Comparison of ENCODE assay signal across 13 cellular contexts in the genomic region with DNA sequence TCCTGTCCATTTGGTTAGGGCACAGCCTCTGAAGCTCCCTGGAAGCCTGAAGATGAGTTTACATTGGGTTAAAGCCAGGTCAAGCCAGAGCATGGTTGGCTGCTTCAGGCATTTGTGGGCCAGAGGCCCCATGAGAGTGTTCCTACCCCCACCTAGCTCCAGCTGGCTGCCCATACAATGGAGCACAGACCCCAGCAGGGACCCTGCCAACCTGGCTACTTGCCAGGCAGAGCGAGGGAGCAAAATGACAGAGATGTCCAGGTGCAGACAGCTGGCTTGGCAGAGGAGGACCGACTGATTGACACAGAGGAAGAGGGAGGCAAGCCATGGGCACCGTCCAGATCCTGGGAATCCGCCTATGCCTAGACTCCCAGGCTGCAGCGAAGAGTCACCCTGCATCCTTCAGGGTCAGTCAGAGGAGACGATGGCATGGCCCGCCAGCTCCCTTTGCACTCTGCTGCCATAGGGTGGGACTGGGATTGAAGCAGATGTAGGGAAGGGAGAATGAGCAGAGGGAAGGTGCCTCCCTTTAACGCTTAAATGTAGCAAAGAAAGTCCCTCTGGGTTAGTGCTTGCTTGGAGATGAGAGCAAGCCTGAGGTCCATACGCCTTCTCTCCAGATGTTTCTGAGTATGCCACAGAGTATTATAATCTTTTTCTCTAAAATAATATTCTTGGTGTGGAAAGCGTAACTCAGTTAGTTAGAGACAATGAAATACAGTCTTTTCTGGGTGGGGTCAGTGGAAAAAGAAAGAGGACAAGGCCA.
A peak's percentile ranks its signal among the peaks of the same experiment; 100 is the strongest.
DNase-seq lines count a peak whose midpoint lies in the region; TF ChIP-seq lines count a peak whose summit lies in the region.
"Had no signal": no experiment of that assay in that cellular context is flagged by ENCODE, and none has a peak within 500 bp of the region (broad histone marks: within the 10 kb centered on the region; RNA-seq: fewer than 3 reads in every experiment).

No MANE protein-coding gene starts in this region.

- H3K4me2 ChIP-seq in mesendoderm (ENCODE audit: low read length) = no peak overlapping the region

- no peak overlapping the region for H3K23ac ChIP-seq in mesendoderm (ENCODE audit: low read length)

- H3K4ac ChIP-seq in mesendoderm (ENCODE audit: low read depth, low read length) = no peak overlapping the region

- no peak overlapping the region for H3K4me3 ChIP-seq in mesendoderm (ENCODE audit: low read length)
- H3K4me3 ChIP-seq: prostate gland had no signal

- TF ChIP-seq CTCF in glutamatergic neuron (IDR thresholded peaks at IDR 0.05; ENCODE audit: partially characterized antibody, unreplicated experiment) = no peak

- H3K4me1 ChIP-seq in mesendoderm (ENCODE audit: control insufficient read depth, low read depth, low read length) = peaks cover 6% of the 10 kb centered on the region
- H3K4me1 ChIP-seq: prostate gland had no signal

- no peaks in the 10 kb centered on the region for H3K9me3 Mint-ChIP-seq in glutamatergic neuron (ENCODE audit: unreplicated experiment)
- H3K9me3 Mint-ChIP-seq: activated CD4-positive, alpha-beta T cell treated with anti-CD3 and anti-CD28 coated beads, Interleukin-2, amount 10 ng/mL, durations not matched to agents 7 days and 5 days; activated naive CD4-positive, alpha-beta T cell treated with anti-CD3 and anti-CD28 coated beads, Interleukin-2, amount 50 U/mL, for 24 hours; endodermal cell had no signal

- H3K36me3 Mint-ChIP-seq in glutamatergic neuron (ENCODE audit: unreplicated experiment) = no peaks in the 10 kb centered on the region
- H3K36me3 Mint-ChIP-seq: activated naive CD4-positive, alpha-beta T cell treated with anti-CD3 and anti-CD28 coated beads, Interleukin-2, amount 50 U/mL, for 24 hours had no signal

- H3K18ac ChIP-seq in mesendoderm (ENCODE audit: low read length) = no peak overlapping the region

- H3K79me1 ChIP-seq in mesendoderm (ENCODE audit: low read length) = no peaks in the 10 kb centered on the region

- H3K9ac ChIP-seq in mesendoderm (ENCODE audit: low read length) = no peak overlapping the region

- H3K27me3 Mint-ChIP-seq in glutamatergic neuron (ENCODE audit: unreplicated experiment) = peaks cover 3% of the 10 kb centered on the region
- H3K27me3 Mint-ChIP-seq: activated naive CD4-positive, alpha-beta T cell treated with anti-CD3 and anti-CD28 coated beads, Interleukin-2, amount 50 U/mL, for 24 hours had no signal

- H2AK5ac ChIP-seq in mesendoderm (ENCODE audit: low read length) = no peak overlapping the region

- no peaks in the 10 kb centered on the region for H3K79me2 ChIP-seq in mesendoderm (ENCODE audit: control insufficient read depth, insufficient read depth, low read length)

- H3K27me3 ChIP-seq in mesendoderm (ENCODE audit: insufficient read depth, low read length, poor library complexity) = no peaks in the 10 kb centered on the region

- H4K5ac ChIP-seq in mesendoderm (ENCODE audit: low read length) = no peak overlapping the region

- H3K27ac ChIP-seq in mesendoderm (ENCODE audit: low read depth, low read length) = no peak overlapping the region
- H3K27ac ChIP-seq: prostate gland had no signal

- no peak overlapping the region for H2BK5ac ChIP-seq in mesendoderm (ENCODE audit: low read length)

- no peak overlapping the region for H3K27ac Mint-ChIP-seq in glutamatergic neuron (ENCODE audit: unreplicated experiment)
- H3K27ac Mint-ChIP-seq: activated CD4-positive, alpha-beta T cell treated with anti-CD3 and anti-CD28 coated beads, Interleukin-2, amount 10 ng/mL, durations not matched to agents 7 days and 5 days; activated naive CD4-positive, alpha-beta T cell treated with anti-CD3 and anti-CD28 coated beads, Interleukin-2, amount 50 U/mL, for 24 hours; endodermal cell had no signal

- H3K4me1 Mint-ChIP-seq in glutamatergic neuron (ENCODE audit: low read depth, unreplicated experiment) = peaks cover 23% of the 10 kb centered on the region

- no peak overlapping the region for H2BK120ac ChIP-seq in mesendoderm (ENCODE audit: low read depth, low read length)

- TF ChIP-seq EP300 in Ishikawa (IDR thresholded peaks at IDR 0.05; ENCODE audit: borderline replicate concordance) = peak; percentile 54; the same call in 1 of the 2 replicates

- DNase-seq in NCI-H446 (lab: John Stamatoyannopoulos, UW) (peak; percentile 54 to 90), fibroblast of gingiva (ENCODE audit: low read depth) (peak; percentile 68), retina (peak; percentile 46), C1 segment of cervical spinal cord (lab: John Stamatoyannopoulos, UW) (no peak), T-helper 2 cell (no peak), mesendoderm (no peak), glutamatergic neuron (no peak)
- DNase-seq: activated CD4-positive, alpha-beta T cell treated with anti-CD3 and anti-CD28 coated beads, Interleukin-2, amount 10 ng/mL, durations not matched to agents 7 days and 5 days; endodermal cell; SIG-M5 had no signal

- no peak overlapping the region for H3K4me3 Mint-ChIP-seq in glutamatergic neuron (ENCODE audit: unreplicated experiment)
- H3K4me3 Mint-ChIP-seq: activated CD4-positive, alpha-beta T cell treated with anti-CD3 and anti-CD28 coated beads, Interleukin-2, amount 10 ng/mL, durations not matched to agents 7 days and 5 days; activated naive CD4-positive, alpha-beta T cell treated with anti-CD3 and anti-CD28 coated beads, Interleukin-2, amount 50 U/mL, for 24 hours; endodermal cell had no signal

- no peak overlapping the region for H4K8ac ChIP-seq in mesendoderm (ENCODE audit: low read depth, low read length)

- TF ChIP-seq RAD21 in Ishikawa (IDR thresholded peaks at IDR 0.05; ENCODE audit: low read depth) = 0 out of 2 replicates have a peak, but pooled peaks have one; percentile 7

- no peaks in the 10 kb centered on the region for H3K36me3 ChIP-seq in mesendoderm (ENCODE audit: control insufficient read depth, insufficient read depth, low read length)
- H3K36me3 ChIP-seq: prostate gland had no signal

- no peak overlapping the region for H2BK15ac ChIP-seq in mesendoderm (replicated peaks; ENCODE audit: low read depth)

- H3K56ac ChIP-seq in mesendoderm (ENCODE audit: low read length) = no peak overlapping the region

- no CpG with 5 or more reads among the region's 10 CpGs for WGBS in mesendoderm (ENCODE audit: extremely low coverage, insufficient coverage, low lambda C conversion rate)

TF ChIP-seq in Ishikawa, 13 proteins besides CTCF, POLR2A, EP300 and RAD21:
- no peak for TF ChIP-seq CEBPB (IDR thresholded peaks at IDR 0.05)
- TF ChIP-seq TCF12 (IDR thresholded peaks at IDR 0.05; ENCODE audit: low read depth) = peak; percentile 73
- no peak for TF ChIP-seq USF1 (IDR thresholded peaks at IDR 0.05)
- no peak for TF ChIP-seq TAF1 (IDR thresholded peaks at IDR 0.05; ENCODE audit: low read depth)
- peak; percentile 77; the same call in 1 of the 2 replicates for TF ChIP-seq ZBTB7A (IDR thresholded peaks at IDR 0.05; ENCODE audit: low read depth)
- TF ChIP-seq NFIC (IDR thresholded peaks at IDR 0.05) = peak; percentile 92
- no peak for TF ChIP-seq REST (IDR thresholded peaks at IDR 0.05; ENCODE audit: low read depth)
- no peak for TF ChIP-seq CREB1 (IDR thresholded peaks at IDR 0.05; ENCODE audit: low read depth)
- TF ChIP-seq FOXM1 (IDR thresholded peaks at IDR 0.05; ENCODE audit: borderline replicate concordance, low read depth) = no peak
- TF ChIP-seq YY1 (IDR thresholded peaks at IDR 0.05; ENCODE audit: low read depth) = no peak
- TF ChIP-seq TEAD4 (IDR thresholded peaks at IDR 0.05) = peak; percentile 50; the same call in 1 of the 2 replicates
- no peak for TF ChIP-seq MAX (IDR thresholded peaks at IDR 0.05)
- TF ChIP-seq EGR1 (IDR thresholded peaks at IDR 0.05) = no peak

Comparison
In these comparisons a context has a peak if more than half of its experiments do, and no peak if none do; other contexts are left out.
1. DNase-seq: peak in NCI-H446 (2 of 2), fibroblast of gingiva (single experiment) and retina (single experiment); none in C1 segment of cervical spinal cord (0 of 14), T-helper 2 cell (0 of 5), mesendoderm (single experiment) and glutamatergic neuron (single experiment).